In the genomic region with DNA sequence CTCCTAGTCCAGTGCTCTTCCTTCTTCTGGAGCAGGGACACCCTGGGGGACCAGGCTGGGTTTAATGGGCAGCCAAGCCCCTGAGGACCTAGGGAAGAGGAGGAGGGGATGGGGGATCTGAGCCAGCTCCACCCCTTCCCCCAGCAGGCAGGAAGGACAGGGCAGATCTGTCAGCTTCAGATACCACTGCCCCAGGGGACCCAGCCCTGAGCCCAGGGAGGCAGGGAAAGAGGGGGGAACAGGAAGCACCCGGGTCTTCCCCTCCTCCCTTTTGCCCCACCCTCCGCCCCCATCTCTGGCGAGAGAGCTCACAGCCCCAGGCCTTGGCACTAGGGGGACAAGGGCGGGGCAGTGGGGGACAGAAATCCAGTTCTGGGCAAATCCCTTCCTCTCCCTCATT, we compare ENCODE assay signal across 20 cellular contexts. TPM values are rescaled to one million over a fixed set of nuclear protein-coding genes. Genes with fewer than 3 reads are reported as not detected.
DNase-seq lines count a peak whose midpoint lies in the region; ATAC-seq and TF ChIP-seq lines count a peak whose summit lies in the region.
"Had no signal": no experiment of that assay in that cellular context is flagged by ENCODE, and none has a peak within 500 bp of the region (broad histone marks: within the 10 kb centered on the region; RNA-seq: fewer than 3 reads in every experiment).

No MANE protein-coding gene starts in this region.

- H3K27ac ChIP-seq in RWPE1 (peak overlapping the region; percentile 94), temporal lobe (ENCODE audit: low read depth, low read length) (peak overlapping the region; percentile 98)
- H3K27ac ChIP-seq: ascending aorta had no signal

- H3K36me3 Mint-ChIP-seq in activated naive CD8-positive, alpha-beta T cell treated with anti-CD3 and anti-CD28 coated beads, Interleukin-2, amount 50 U/mL, for 24 hours (ENCODE audit: low read depth) = no peaks in the 10 kb centered on the region
- no peaks in the 10 kb centered on the region for H3K36me3 Mint-ChIP-seq in activated naive CD8-positive, alpha-beta T cell treated with anti-CD3 and anti-CD28 coated beads for 36 hours

- H3K27ac Mint-ChIP-seq in activated naive CD8-positive, alpha-beta T cell treated with anti-CD3 and anti-CD28 coated beads, Interleukin-2, amount 50 U/mL, for 24 hours = no peak overlapping the region
- H3K27ac Mint-ChIP-seq in activated naive CD8-positive, alpha-beta T cell treated with anti-CD3 and anti-CD28 coated beads for 36 hours = no peak overlapping the region
- H3K27ac Mint-ChIP-seq: dendritic cell treated with granulocyte-macrophage colony-stimulating factor and Interleukin-4, amounts not matched to agents 40 ng/mL and 50 ng/mL, for 4 days; HFFc6; nephron progenitor cell had no signal

- TF ChIP-seq CTCF in RWPE1 (conservative IDR thresholded peaks at IDR 0.05; ENCODE audit: low read depth) = no peak

- no peak for ATAC-seq in activated naive CD8-positive, alpha-beta T cell treated with anti-CD3 and anti-CD28 coated beads, Interleukin-2, amount 50 U/mL, for 24 hours
- ATAC-seq in HG02885 (IDR thresholded peaks at IDR 0.05; ENCODE audit: poor library complexity, unreplicated experiment) = no peak
- ATAC-seq: activated T-helper 17 cell treated with anti-CD3 and anti-CD28 coated beads, Interleukin-2, amount 50 U/mL, for 72 hours had no signal

- CTCF ChIA-PET in RWPE1 (lab: Yijun Ruan, JAX) = no interaction called here

- POLR2A ChIA-PET in RWPE1 (lab: Yijun Ruan, JAX; ENCODE audit: low non-redundant PET) = interaction anchor here (0.7 kb wide), 1 partner anchor 402 kb away, joined by 7 read pairs; no protein-coding TSS in a partner anchor

- H3K27me3 Mint-ChIP-seq in activated naive CD8-positive, alpha-beta T cell treated with anti-CD3 and anti-CD28 coated beads, Interleukin-2, amount 50 U/mL, for 24 hours = no peaks in the 10 kb centered on the region
- H3K27me3 Mint-ChIP-seq in activated naive CD8-positive, alpha-beta T cell treated with anti-CD3 and anti-CD28 coated beads for 36 hours = no peaks in the 10 kb centered on the region
- H3K27me3 Mint-ChIP-seq: activated T-helper 17 cell treated with anti-CD3 and anti-CD28 coated beads, Interleukin-2, amount 50 U/mL, for 72 hours had no signal

- H3K4me3 Mint-ChIP-seq in activated naive CD8-positive, alpha-beta T cell treated with anti-CD3 and anti-CD28 coated beads, Interleukin-2, amount 50 U/mL, for 24 hours = no peak overlapping the region
- no peak overlapping the region for H3K4me3 Mint-ChIP-seq in activated naive CD8-positive, alpha-beta T cell treated with anti-CD3 and anti-CD28 coated beads for 36 hours
- H3K4me3 Mint-ChIP-seq: activated T-helper 17 cell treated with anti-CD3 and anti-CD28 coated beads, Interleukin-2, amount 50 U/mL, for 72 hours; dendritic cell treated with granulocyte-macrophage colony-stimulating factor and Interleukin-4, amounts not matched to agents 40 ng/mL and 50 ng/mL, for 4 days; HFFc6; nephron progenitor cell had no signal

- H3K9me3 Mint-ChIP-seq in activated naive CD8-positive, alpha-beta T cell treated with anti-CD3 and anti-CD28 coated beads, Interleukin-2, amount 50 U/mL, for 24 hours = no peaks in the 10 kb centered on the region
- H3K9me3 Mint-ChIP-seq in activated naive CD8-positive, alpha-beta T cell treated with anti-CD3 and anti-CD28 coated beads for 36 hours = no peaks in the 10 kb centered on the region
- H3K9me3 Mint-ChIP-seq: activated T-helper 17 cell treated with anti-CD3 and anti-CD28 coated beads, Interleukin-2, amount 50 U/mL, for 72 hours; dendritic cell treated with granulocyte-macrophage colony-stimulating factor and Interleukin-4, amounts not matched to agents 40 ng/mL and 50 ng/mL, for 4 days; HFFc6; nephron progenitor cell had no signal

- DNase-seq in activated naive CD8-positive, alpha-beta T cell treated with anti-CD3 and anti-CD28 coated beads, Interleukin-2, amount 50 U/mL, for 24 hours = peak; percentile 4
- no peak for DNase-seq in activated naive CD8-positive, alpha-beta T cell treated with anti-CD3 and anti-CD28 coated beads for 36 hours
- DNase-seq in RWPE1 (ENCODE audit: low spot score) (no peak), foreskin melanocyte (peak; percentile 77), DMS53 (lab: John Stamatoyannopoulos, UW) (no peak), COR-L47 (lab: John Stamatoyannopoulos, UW) (no peak)
- DNase-seq: activated CD4-positive, alpha-beta T cell treated with anti-CD3 and anti-CD28 coated beads for 48 hours; esophagus squamous epithelium; HFFc6; NCI-H2107; nephron progenitor cell; NK-92 treated with Interleukin-12 subunit alpha and Interleukin-12 subunit beta, amount 100 ng/mL, for 24 hours; sigmoid colon; stimulated activated naive CD4-positive, alpha-beta T cell treated with Interleukin-2 at 50 U/mL for 16 hours; SW 1271 had no signal

- peaks cover 13% of the 10 kb centered on the region for H3K4me1 Mint-ChIP-seq in activated naive CD8-positive, alpha-beta T cell treated with anti-CD3 and anti-CD28 coated beads, Interleukin-2, amount 50 U/mL, for 24 hours
- peaks cover 6% of the 10 kb centered on the region for H3K4me1 Mint-ChIP-seq in activated naive CD8-positive, alpha-beta T cell treated with anti-CD3 and anti-CD28 coated beads for 36 hours
- H3K4me1 Mint-ChIP-seq: activated T-helper 17 cell treated with anti-CD3 and anti-CD28 coated beads, Interleukin-2, amount 50 U/mL, for 72 hours had no signal

RNA-seq across cellular contexts. Expression of gene SOX10, which starts 11.7 kb away (rescaled TPM):
- total RNA-seq in activated naive CD8-positive, alpha-beta T cell treated with anti-CD3 and anti-CD28 coated beads for 36 hours = not detected
- 5.2 TPM for total RNA-seq in temporal lobe
- total RNA-seq: activated T-helper 17 cell treated with anti-CD3 and anti-CD28 coated beads, Interleukin-2, amount 50 U/mL, for 72 hours; HFFc6 had no signal

RNA-seq across cellular contexts. Expression of gene POLR2F, which starts 42.6 kb away (rescaled TPM):
- total RNA-seq in activated naive CD8-positive, alpha-beta T cell treated with anti-CD3 and anti-CD28 coated beads for 36 hours = 100 to 1,000 TPM; 131 to 140 TPM
- 53.4 TPM for total RNA-seq in temporal lobe

RNA-seq across cellular contexts. Expression of gene C22orf23, which starts 42.7 kb away (rescaled TPM):
- under 1 TPM; 0.40 to 0.41 TPM for total RNA-seq in activated naive CD8-positive, alpha-beta T cell treated with anti-CD3 and anti-CD28 coated beads for 36 hours
- total RNA-seq in temporal lobe = 0.25 TPM
- total RNA-seq: ascending aorta had no signal

Comparison
In these comparisons a context has a peak if more than half of its experiments do, and no peak if none do; other contexts are left out.
1. DNase-seq: peak in activated naive CD8-positive, alpha-beta T cell treated with anti-CD3 and anti-CD28 coated beads, Interleukin-2, amount 50 U/mL, for 24 hours (single experiment) and foreskin melanocyte (single experiment); none in activated naive CD8-positive, alpha-beta T cell treated with anti-CD3 and anti-CD28 coated beads for 36 hours (single experiment), RWPE1 (single experiment), DMS53 (single experiment) and COR-L47 (single experiment).